8 cellular contexts compared by ENCODE assay signal in genomic region chr3:50327943-50328691, GRCh38. TPM values are rescaled to one million over a fixed set of nuclear protein-coding genes. Genes with fewer than 3 reads are reported as not detected.
DNase-seq lines count a peak whose midpoint lies in the region; ATAC-seq and TF ChIP-seq lines count a peak whose summit lies in the region.

Gene TUSC2 (minus strand): TSS chr3:50328223. CDS start chr3:50328099, 124 bp downstream.

- H3K4me1 Mint-ChIP-seq in activated CD8-positive, alpha-beta memory T cell treated with anti-CD3 and anti-CD28 coated beads, Interleukin-2, amount 10 ng/mL, durations not matched to agents 7 days and 5 days, result peaks cover 33% of the 10 kb centered on the region
- peaks cover 15% of the 10 kb centered on the region for H3K4me1 Mint-ChIP-seq in endodermal cell

- CTCF ChIA-PET in activated CD8-positive, alpha-beta memory T cell treated with anti-CD3 and anti-CD28 coated beads, Interleukin-2, amount 10 ng/mL, durations not matched to agents 7 days and 5 days (lab: Charles Lee), result interaction anchor here (0.9 to 18.0 kb wide), 12 partner anchors 10 to 134 kb away, joined by 3 to 266 read pairs (median 4); partner anchors contain the start of genes HYAL1, HYAL3, IFRD2 and LSMEM2

- H3K27ac ChIP-seq in endodermal cell (ENCODE audit: low read depth, low read length) (peak within 1 kb of the TSS; percentile 66), mesodermal cell (ENCODE audit: low read depth, low read length, severe bottlenecking) (peak within 1 kb of the TSS; percentile 57)

- ATAC-seq in GM21360 (IDR thresholded peaks at IDR 0.05; ENCODE audit: unreplicated experiment), result peak; percentile 77
- ATAC-seq in activated CD8-positive, alpha-beta memory T cell treated with anti-CD3 and anti-CD28 coated beads, Interleukin-2, amount 10 ng/mL, durations not matched to agents 7 days and 5 days, result peak; percentile 92

- peak within 1 kb of the TSS; percentile 94 for H3K9ac ChIP-seq in NT2/D1 (ENCODE audit: insufficient read length, low read depth)
- H3K9ac ChIP-seq in endodermal cell (ENCODE audit: extremely low read depth, low read length, poor library complexity, severe bottlenecking), result peak within 1 kb of the TSS; percentile 85

- H3K27me3 ChIP-seq in NT2/D1 (ENCODE audit: insufficient read depth, insufficient read length) (no peaks in the 10 kb centered on the region), endodermal cell (ENCODE audit: control insufficient read depth, insufficient read depth, low read length, poor library complexity, severe bottlenecking) (no peaks in the 10 kb centered on the region)

- peaks cover 28% of the 10 kb centered on the region for H3K36me3 Mint-ChIP-seq in activated CD8-positive, alpha-beta memory T cell treated with anti-CD3 and anti-CD28 coated beads, Interleukin-2, amount 10 ng/mL, durations not matched to agents 7 days and 5 days
- H3K36me3 Mint-ChIP-seq in endodermal cell (ENCODE audit: low read depth), result peaks cover 30% of the 10 kb centered on the region

- H3K9me3 ChIP-seq in NT2/D1 (ENCODE audit: insufficient read depth, low read length) (no peaks in the 10 kb centered on the region), endodermal cell (ENCODE audit: control insufficient read depth, low read length) (no peaks in the 10 kb centered on the region), mesodermal cell (ENCODE audit: control insufficient read depth, low read length) (no peaks in the 10 kb centered on the region)

- H3K27me3 Mint-ChIP-seq in activated CD8-positive, alpha-beta memory T cell treated with anti-CD3 and anti-CD28 coated beads, Interleukin-2, amount 10 ng/mL, durations not matched to agents 7 days and 5 days, result no peaks in the 10 kb centered on the region
- H3K27me3 Mint-ChIP-seq in endodermal cell (ENCODE audit: insufficient read depth), result no peaks in the 10 kb centered on the region

- no peak for TF ChIP-seq CTCF in endodermal cell (conservative IDR thresholded peaks at IDR 0.05)

- peak within 1 kb of the TSS; percentile 78 for H3K4me3 Mint-ChIP-seq in activated CD8-positive, alpha-beta memory T cell treated with anti-CD3 and anti-CD28 coated beads, Interleukin-2, amount 10 ng/mL, durations not matched to agents 7 days and 5 days
- H3K4me3 Mint-ChIP-seq in endodermal cell, result peak within 1 kb of the TSS; percentile 77

- 6 to 23% methylated on average over 17 to 55 of the region's 55 CpGs for WGBS in endodermal cell (ENCODE audit: insufficient coverage in 1 of 2, insufficient read length in 1 of 2), 2 experiments
- WGBS in mesodermal cell (ENCODE audit: insufficient coverage in 2 of 2), 2 experiments, result 8 to 12% methylated on average over 37 to 46 of the region's 55 CpGs

- H3K9me3 Mint-ChIP-seq in activated CD8-positive, alpha-beta memory T cell treated with anti-CD3 and anti-CD28 coated beads, Interleukin-2, amount 10 ng/mL, durations not matched to agents 7 days and 5 days (ENCODE audit: low read depth), result no peaks in the 10 kb centered on the region
- H3K9me3 Mint-ChIP-seq in endodermal cell, result no peaks in the 10 kb centered on the region

- H3K4me1 ChIP-seq in NT2/D1 (ENCODE audit: insufficient read depth, insufficient read length), result peaks cover 14% of the 10 kb centered on the region
- H3K4me1 ChIP-seq in endodermal cell (ENCODE audit: control insufficient read depth, insufficient read depth, low read length), result peaks cover 10% of the 10 kb centered on the region
- peaks cover 24% of the 10 kb centered on the region for H3K4me1 ChIP-seq in mesodermal cell (ENCODE audit: control insufficient read depth, insufficient read depth, low read length, poor library complexity, severe bottlenecking)

- DNase-seq in COLO668 (lab: John Stamatoyannopoulos, UW; ENCODE audit: unreplicated experiment) (peak; percentile 95), HT1080 (ENCODE audit: low read depth) (peak; percentile 92), NT2/D1 (ENCODE audit: low read depth, low spot score) (peak; percentile 98), endodermal cell (peak; percentile 98)
- DNase-seq in activated CD8-positive, alpha-beta memory T cell treated with anti-CD3 and anti-CD28 coated beads, Interleukin-2, amount 10 ng/mL, durations not matched to agents 7 days and 5 days, result peak; percentile 98
- peak; percentile 81 to 88 for DNase-seq in stimulated activated CD8-positive, alpha-beta memory T cell treated with anti-CD3 and anti-CD28 coated beads, Interleukin-15, amount 100 ng/mL, for 4 hours (ENCODE audit: low read depth in 2 of 2)

- H3K27ac Mint-ChIP-seq in activated CD8-positive, alpha-beta memory T cell treated with anti-CD3 and anti-CD28 coated beads, Interleukin-2, amount 10 ng/mL, durations not matched to agents 7 days and 5 days, result peak within 1 kb of the TSS; percentile 81
- H3K27ac Mint-ChIP-seq in endodermal cell, result peak within 1 kb of the TSS; percentile 89

- H3K4me3 ChIP-seq in NT2/D1 (ENCODE audit: insufficient read length, low read depth) (peak within 1 kb of the TSS; percentile 95), endodermal cell (ENCODE audit: low read length) (peak within 1 kb of the TSS; percentile 91), mesodermal cell (ENCODE audit: extremely low read depth, insufficient read depth, low read length, poor library complexity, severe bottlenecking) (peak within 1 kb of the TSS; percentile 91)

- H3K36me3 ChIP-seq in NT2/D1 (ENCODE audit: insufficient read depth, insufficient read length, low read length) (peaks cover 79% of the 10 kb centered on the region), endodermal cell (ENCODE audit: control insufficient read depth, insufficient read depth, low read length) (peaks cover 67% of the 10 kb centered on the region), mesodermal cell (ENCODE audit: control insufficient read depth, insufficient read depth, low read length) (peaks cover 61% of the 10 kb centered on the region)

RNA-seq across cellular contexts. Expression of gene TUSC2, which starts in this region (rescaled TPM):
- total RNA-seq in HT1080 (2014; rRNA removed; shearing (Covaris generic)), result 40.6 and 53.3 TPM in 2 replicates
- polyA plus RNA-seq in HT1080 (2015; cell fraction: cytosol; rRNA removed), result 56.3 and 78.6 TPM in 2 replicates
- polyA plus RNA-seq in HT1080 (2015; cell fraction: nucleus; rRNA removed), result 21.4 and 43.1 TPM in 2 replicates
- total RNA-seq in activated CD8-positive, alpha-beta memory T cell treated with anti-CD3 and anti-CD28 coated beads, Interleukin-2, amount 10 ng/mL, durations not matched to agents 7 days and 5 days, result 10 to 100 TPM; 20.4 to 25.0 TPM
- 10 to 100 TPM; 23.5 to 28.1 TPM for total RNA-seq in endodermal cell
- polyA plus RNA-seq in endodermal cell (2013, experiment 1 of 2), result 30.2 TPM
- polyA plus RNA-seq in endodermal cell (2013, experiment 2 of 2), result 26.2 TPM
- polyA plus RNA-seq in mesodermal cell (2013, experiment 1 of 2), result 29.8 TPM
- 21.2 TPM for polyA plus RNA-seq in mesodermal cell (2013, experiment 2 of 2)

Comparison
In these comparisons a context has a peak if more than half of its experiments do, and no peak if none do; other contexts are left out.
1. Peak in every context shown above with its lines: DNase-seq, ATAC-seq, H3K4me3 ChIP-seq and H3K27ac ChIP-seq.